ENCODE assay signal across 1 cellular context in genomic region chrX:47482065-47482511, GRCh38.
TF ChIP-seq lines count a peak whose summit lies in the region.

No MANE protein-coding gene starts in this region.

TF ChIP-seq in HCT116, 20 proteins besides CTCF, POLR2A, EP300 and RAD21 (continued from another document):
- no peak for TF ChIP-seq MAX (IDR thresholded peaks at IDR 0.05)
- no peak; the same call in 1 of the 2 replicates for TF ChIP-seq SIN3A (IDR thresholded peaks at IDR 0.05; ENCODE audit: low read depth)
- TF ChIP-seq EZH2 (IDR thresholded peaks at IDR 0.05), result no peak
- no peak for TF ChIP-seq JUND (IDR thresholded peaks at IDR 0.05)
- no peak for TF ChIP-seq REST (IDR thresholded peaks at IDR 0.05; ENCODE audit: low read depth)
- no peak for TF ChIP-seq SP1 (IDR thresholded peaks at IDR 0.05; ENCODE audit: low read depth)
